In the genomic region with DNA sequence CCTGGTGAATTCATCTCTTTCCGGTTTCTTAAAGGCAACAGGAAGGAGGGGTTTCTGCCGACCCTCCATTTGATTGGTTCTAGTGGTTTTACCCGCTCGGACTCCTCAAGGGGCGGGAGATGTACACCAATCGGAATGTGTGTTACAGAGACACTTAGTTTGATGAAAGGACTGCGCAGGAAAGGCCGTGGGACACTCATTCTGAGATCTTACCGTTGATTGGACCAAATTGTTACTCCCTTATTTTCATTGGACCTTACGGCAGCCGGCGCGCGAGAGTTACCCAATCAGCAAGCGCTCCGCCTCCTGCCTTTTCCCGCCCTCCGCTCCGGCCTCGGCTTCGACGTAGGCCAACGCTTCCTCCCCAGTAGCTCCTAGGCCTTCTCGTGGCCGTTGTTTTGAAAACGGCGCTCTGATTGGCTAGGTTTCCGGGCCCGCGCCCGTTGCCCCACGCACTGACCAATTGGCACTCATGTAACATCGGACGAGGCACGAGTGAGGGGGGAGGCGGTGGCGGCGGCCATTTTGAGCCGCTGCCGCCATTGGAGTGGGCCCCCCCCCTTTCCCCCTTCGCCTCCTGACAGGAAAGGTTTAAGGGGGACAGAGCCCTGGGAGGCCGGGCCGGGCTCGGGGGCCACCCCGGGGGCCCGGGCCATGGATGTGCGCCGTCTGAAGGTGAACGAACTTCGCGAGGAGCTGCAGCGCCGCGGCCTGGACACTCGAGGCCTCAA, we compare ENCODE assay signal across 8 cellular contexts. TPM values are rescaled to one million over a fixed set of nuclear protein-coding genes. Genes with fewer than 3 reads are reported as not detected.
DNase-seq lines count a peak whose midpoint lies in the region; ATAC-seq and TF ChIP-seq lines count a peak whose summit lies in the region.

A gene (plus strand): TSS at position 523 of the 731 bp plus-strand sequence. CDS start 132 bp downstream, at position 655.

- H3K9me3 ChIP-seq in ovary: no peaks in the 10 kb centered on the region
- no peaks in the 10 kb centered on the region for H3K9me3 ChIP-seq in thyroid gland

- peak within 1 kb of the TSS; percentile 95 to 96 for H3K27ac ChIP-seq in ovary
- H3K27ac ChIP-seq in thyroid gland: peak within 1 kb of the TSS; percentile 98 to 99 (median 98)

- H3K4me3 Mint-ChIP-seq in activated naive CD8-positive, alpha-beta T cell treated with anti-CD3 and anti-CD28 coated beads, Interleukin-2, amount 50 U/mL, for 24 hours: peak within 1 kb of the TSS; percentile 90

- H3K36me3 ChIP-seq in ovary (no peaks in the 10 kb centered on the region), thyroid gland (peaks cover 12 to 18% of the 10 kb centered on the region in 2 donors)

- peaks cover 33% of the 10 kb centered on the region for H3K36me3 Mint-ChIP-seq in activated naive CD8-positive, alpha-beta T cell treated with anti-CD3 and anti-CD28 coated beads, Interleukin-2, amount 50 U/mL, for 24 hours (ENCODE audit: low read depth)

- H3K4me1 Mint-ChIP-seq in activated naive CD8-positive, alpha-beta T cell treated with anti-CD3 and anti-CD28 coated beads, Interleukin-2, amount 50 U/mL, for 24 hours: peaks cover 50% of the 10 kb centered on the region

- H3K27me3 ChIP-seq in ovary: no peaks in the 10 kb centered on the region
- H3K27me3 ChIP-seq in thyroid gland: no peaks in the 10 kb centered on the region

- peaks cover 4% of the 10 kb centered on the region for H3K27me3 Mint-ChIP-seq in activated naive CD8-positive, alpha-beta T cell treated with anti-CD3 and anti-CD28 coated beads, Interleukin-2, amount 50 U/mL, for 24 hours

- H3K4me1 ChIP-seq in ovary (ENCODE audit: insufficient read depth): peaks cover 3% of the 10 kb centered on the region
- peaks cover 13 to 22% of the 10 kb centered on the region in 2 donors for H3K4me1 ChIP-seq in thyroid gland

- peak; percentile 98 for DNase-seq in NCI-H1417 treated with DMSO at 0.1 percent for 48 hours (lab: John Stamatoyannopoulos, UW)
- DNase-seq in SW480 (ENCODE audit: low spot score): peak; percentile 100
- DNase-seq in activated naive CD8-positive, alpha-beta T cell treated with anti-CD3 and anti-CD28 coated beads, Interleukin-2, amount 50 U/mL, for 24 hours: peak; percentile 99
- peak; percentile 98 for DNase-seq in Right ventricle myocardium inferior (ENCODE audit: missing footprints)
- peak; percentile 99 to 100 (median 99) for DNase-seq in ovary
- DNase-seq in thyroid gland: peak; percentile 99

- WGBS in ovary, 3 donors: 0 to 1% (median 0%) methylated on average over 55 of the region's 55 CpGs
- WGBS in thyroid gland, 2 donors: 1% methylated on average over 28 to 33 of the region's 55 CpGs

- intact Hi-C loops in Right ventricle myocardium inferior (cut with DNase I) (loop anchor here (1.0 to 5.0 kb wide), 3 partner anchors 34 to 98 kb away; a partner anchor contains a TSS), ovary (cut with DNase I) (loop anchor here in 2 of 4 donors (5.0 to 10.0 kb wide), 3 partner anchors 43 to 59 kb away; no protein-coding TSS in a partner anchor), thyroid gland (cut with DNase I) (loop anchor here (5.0 kb wide), 1 partner anchor 62 kb away; no protein-coding TSS in a partner anchor)

- peaks cover 3% of the 10 kb centered on the region for H3K9me3 Mint-ChIP-seq in activated naive CD8-positive, alpha-beta T cell treated with anti-CD3 and anti-CD28 coated beads, Interleukin-2, amount 50 U/mL, for 24 hours

- ATAC-seq in HG02763 (IDR thresholded peaks at IDR 0.05; ENCODE audit: unreplicated experiment): peak; percentile 67
- peak; percentile 66 for ATAC-seq in activated naive CD8-positive, alpha-beta T cell treated with anti-CD3 and anti-CD28 coated beads, Interleukin-2, amount 50 U/mL, for 24 hours
- peak; percentile 87 for ATAC-seq in Right ventricle myocardium inferior

- peak; percentile 48 for TF ChIP-seq POLR2A in ovary (IDR thresholded peaks at IDR 0.05)
- peak in 1 of 2 donors; percentile 52 for TF ChIP-seq POLR2A in thyroid gland (IDR thresholded peaks at IDR 0.05)

- peak; percentile 3 for TF ChIP-seq EP300 in ovary (IDR thresholded peaks at IDR 0.05)

- TF ChIP-seq CTCF in GM12873 (IDR thresholded peaks at IDR 0.05; ENCODE audit: insufficient read depth, low read depth, low read length, missing control alignments) (peak; percentile 37), ovary (IDR thresholded peaks at IDR 0.05) (peak in 1 of 3 donors; percentile 56), thyroid gland (IDR thresholded peaks at IDR 0.05) (peak in 1 of 6 experiments; percentile 15)

- H3K4me3 ChIP-seq in ovary (peak within 1 kb of the TSS; percentile 100), thyroid gland (replicated peaks in 1 of 3) (peak within 1 kb of the TSS; percentile 80 to 98 (median 96))

- H3K27ac Mint-ChIP-seq in activated naive CD8-positive, alpha-beta T cell treated with anti-CD3 and anti-CD28 coated beads, Interleukin-2, amount 50 U/mL, for 24 hours: peak within 1 kb of the TSS; percentile 98

RNA-seq across cellular contexts. Expression of the gene that starts here (rescaled TPM):
- total RNA-seq in Right ventricle myocardium inferior (110 TPM), ovary (100 to 1,000 TPM; 102 to 259 (median 223) TPM), thyroid gland (100 to 1,000 TPM; 129 to 180 (median 150) TPM)
- polyA plus RNA-seq in ovary: 100 to 1,000 TPM; 144 to 211 TPM

Comparison
In these comparisons a context has a peak if more than half of its experiments do, and no peak if none do; other contexts are left out.
1. Peak in every context shown above with its lines: DNase-seq, ATAC-seq, H3K4me3 ChIP-seq and H3K27ac ChIP-seq.